Comparison of ENCODE assay signal across 1 cellular context in genomic region chr20:325043-325888, GRCh38.
TF ChIP-seq lines count a peak whose summit lies in the region.

SOX12 (plus strand) TSS chr20:325552; CDS start chr20:325925, 373 bp downstream.

TF ChIP-seq in K562, 482 proteins besides CTCF, POLR2A, EP300 and RAD21 (continued from another document and continues in another):
- TF ChIP-seq, protein P1, sequence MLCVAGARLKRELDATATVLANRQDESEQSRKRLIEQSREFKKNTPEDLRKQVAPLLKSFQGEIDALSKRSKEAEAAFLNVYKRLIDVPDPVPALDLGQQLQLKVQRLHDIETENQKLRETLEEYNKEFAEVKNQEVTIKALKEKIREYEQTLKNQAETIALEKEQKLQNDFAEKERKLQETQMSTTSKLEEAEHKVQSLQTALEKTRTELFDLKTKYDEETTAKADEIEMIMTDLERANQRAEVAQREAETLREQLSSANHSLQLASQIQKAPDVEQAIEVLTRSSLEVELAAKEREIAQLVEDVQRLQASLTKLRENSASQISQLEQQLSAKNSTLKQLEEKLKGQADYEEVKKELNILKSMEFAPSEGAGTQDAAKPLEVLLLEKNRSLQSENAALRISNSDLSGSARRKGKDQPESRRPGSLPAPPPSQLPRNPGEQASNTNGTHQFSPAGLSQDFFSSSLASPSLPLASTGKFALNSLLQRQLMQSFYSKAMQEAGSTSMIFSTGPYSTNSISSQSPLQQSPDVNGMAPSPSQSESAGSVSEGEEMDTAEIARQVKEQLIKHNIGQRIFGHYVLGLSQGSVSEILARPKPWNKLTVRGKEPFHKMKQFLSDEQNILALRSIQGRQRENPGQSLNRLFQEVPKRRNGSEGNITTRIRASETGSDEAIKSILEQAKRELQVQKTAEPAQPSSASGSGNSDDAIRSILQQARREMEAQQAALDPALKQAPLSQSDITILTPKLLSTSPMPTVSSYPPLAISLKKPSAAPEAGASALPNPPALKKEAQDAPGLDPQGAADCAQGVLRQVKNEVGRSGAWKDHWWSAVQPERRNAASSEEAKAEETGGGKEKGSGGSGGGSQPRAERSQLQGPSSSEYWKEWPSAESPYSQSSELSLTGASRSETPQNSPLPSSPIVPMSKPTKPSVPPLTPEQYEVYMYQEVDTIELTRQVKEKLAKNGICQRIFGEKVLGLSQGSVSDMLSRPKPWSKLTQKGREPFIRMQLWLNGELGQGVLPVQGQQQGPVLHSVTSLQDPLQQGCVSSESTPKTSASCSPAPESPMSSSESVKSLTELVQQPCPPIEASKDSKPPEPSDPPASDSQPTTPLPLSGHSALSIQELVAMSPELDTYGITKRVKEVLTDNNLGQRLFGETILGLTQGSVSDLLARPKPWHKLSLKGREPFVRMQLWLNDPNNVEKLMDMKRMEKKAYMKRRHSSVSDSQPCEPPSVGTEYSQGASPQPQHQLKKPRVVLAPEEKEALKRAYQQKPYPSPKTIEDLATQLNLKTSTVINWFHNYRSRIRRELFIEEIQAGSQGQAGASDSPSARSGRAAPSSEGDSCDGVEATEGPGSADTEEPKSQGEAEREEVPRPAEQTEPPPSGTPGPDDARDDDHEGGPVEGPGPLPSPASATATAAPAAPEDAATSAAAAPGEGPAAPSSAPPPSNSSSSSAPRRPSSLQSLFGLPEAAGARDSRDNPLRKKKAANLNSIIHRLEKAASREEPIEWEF (CRISPR knock-in tag; IDR thresholded peaks at IDR 0.05), result 0 out of 2 replicates have a peak, but pooled peaks have one; percentile 22
- peak; percentile 84 for TF ChIP-seq CCNT2 (IDR thresholded peaks at IDR 0.05; ENCODE audit: borderline replicate concordance, extremely low read depth, insufficient read length, low read depth, low read length)
- TF ChIP-seq HMGN3 (IDR thresholded peaks at IDR 0.05; ENCODE audit: borderline replicate concordance, extremely low read depth, insufficient read length, low read depth, low read length), result peak; percentile 24
- peak; percentile 89 for TF ChIP-seq CREB1 (IDR thresholded peaks at IDR 0.05)
- TF ChIP-seq CREB1 (CRISPR knock-in tag; IDR thresholded peaks at IDR 0.05), result peak; percentile 96
- 0 out of 2 replicates have a peak, but pooled peaks have one; percentile 16 for TF ChIP-seq ERF (CRISPR knock-in tag; IDR thresholded peaks at IDR 0.05)
- no peak for TF ChIP-seq KLF16 (IDR thresholded peaks at IDR 0.05)
- TF ChIP-seq, protein P2, sequence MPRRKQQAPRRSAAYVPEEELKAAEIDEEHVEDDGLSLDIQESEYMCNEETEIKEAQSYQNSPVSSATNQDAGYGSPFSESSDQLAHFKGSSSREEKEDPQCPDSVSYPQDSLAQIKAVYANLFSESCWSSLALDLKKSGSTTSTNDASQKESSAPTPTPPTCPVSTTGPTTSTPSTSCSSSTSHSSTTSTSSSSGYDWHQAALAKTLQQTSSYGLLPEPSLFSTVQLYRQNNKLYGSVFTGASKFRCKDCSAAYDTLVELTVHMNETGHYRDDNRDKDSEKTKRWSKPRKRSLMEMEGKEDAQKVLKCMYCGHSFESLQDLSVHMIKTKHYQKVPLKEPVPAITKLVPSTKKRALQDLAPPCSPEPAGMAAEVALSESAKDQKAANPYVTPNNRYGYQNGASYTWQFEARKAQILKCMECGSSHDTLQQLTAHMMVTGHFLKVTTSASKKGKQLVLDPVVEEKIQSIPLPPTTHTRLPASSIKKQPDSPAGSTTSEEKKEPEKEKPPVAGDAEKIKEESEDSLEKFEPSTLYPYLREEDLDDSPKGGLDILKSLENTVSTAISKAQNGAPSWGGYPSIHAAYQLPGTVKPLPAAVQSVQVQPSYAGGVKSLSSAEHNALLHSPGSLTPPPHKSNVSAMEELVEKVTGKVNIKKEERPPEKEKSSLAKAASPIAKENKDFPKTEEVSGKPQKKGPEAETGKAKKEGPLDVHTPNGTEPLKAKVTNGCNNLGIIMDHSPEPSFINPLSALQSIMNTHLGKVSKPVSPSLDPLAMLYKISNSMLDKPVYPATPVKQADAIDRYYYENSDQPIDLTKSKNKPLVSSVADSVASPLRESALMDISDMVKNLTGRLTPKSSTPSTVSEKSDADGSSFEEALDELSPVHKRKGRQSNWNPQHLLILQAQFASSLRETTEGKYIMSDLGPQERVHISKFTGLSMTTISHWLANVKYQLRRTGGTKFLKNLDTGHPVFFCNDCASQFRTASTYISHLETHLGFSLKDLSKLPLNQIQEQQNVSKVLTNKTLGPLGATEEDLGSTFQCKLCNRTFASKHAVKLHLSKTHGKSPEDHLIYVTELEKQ (CRISPR knock-in tag; IDR thresholded peaks at IDR 0.05), result no peak
- no peak for TF ChIP-seq ZBTB33 (CRISPR knock-in tag; IDR thresholded peaks at IDR 0.05)
- peak; percentile 76; the same call in 1 of the 2 replicates for TF ChIP-seq ZNF644 (tag; IDR thresholded peaks at IDR 0.05; ENCODE audit: low read depth)
- TF ChIP-seq ZNF589 (CRISPR knock-in tag; IDR thresholded peaks at IDR 0.05; ENCODE audit: low read depth), result peak; percentile 79; the same call in 1 of the 2 replicates
- TF ChIP-seq, protein P3, sequence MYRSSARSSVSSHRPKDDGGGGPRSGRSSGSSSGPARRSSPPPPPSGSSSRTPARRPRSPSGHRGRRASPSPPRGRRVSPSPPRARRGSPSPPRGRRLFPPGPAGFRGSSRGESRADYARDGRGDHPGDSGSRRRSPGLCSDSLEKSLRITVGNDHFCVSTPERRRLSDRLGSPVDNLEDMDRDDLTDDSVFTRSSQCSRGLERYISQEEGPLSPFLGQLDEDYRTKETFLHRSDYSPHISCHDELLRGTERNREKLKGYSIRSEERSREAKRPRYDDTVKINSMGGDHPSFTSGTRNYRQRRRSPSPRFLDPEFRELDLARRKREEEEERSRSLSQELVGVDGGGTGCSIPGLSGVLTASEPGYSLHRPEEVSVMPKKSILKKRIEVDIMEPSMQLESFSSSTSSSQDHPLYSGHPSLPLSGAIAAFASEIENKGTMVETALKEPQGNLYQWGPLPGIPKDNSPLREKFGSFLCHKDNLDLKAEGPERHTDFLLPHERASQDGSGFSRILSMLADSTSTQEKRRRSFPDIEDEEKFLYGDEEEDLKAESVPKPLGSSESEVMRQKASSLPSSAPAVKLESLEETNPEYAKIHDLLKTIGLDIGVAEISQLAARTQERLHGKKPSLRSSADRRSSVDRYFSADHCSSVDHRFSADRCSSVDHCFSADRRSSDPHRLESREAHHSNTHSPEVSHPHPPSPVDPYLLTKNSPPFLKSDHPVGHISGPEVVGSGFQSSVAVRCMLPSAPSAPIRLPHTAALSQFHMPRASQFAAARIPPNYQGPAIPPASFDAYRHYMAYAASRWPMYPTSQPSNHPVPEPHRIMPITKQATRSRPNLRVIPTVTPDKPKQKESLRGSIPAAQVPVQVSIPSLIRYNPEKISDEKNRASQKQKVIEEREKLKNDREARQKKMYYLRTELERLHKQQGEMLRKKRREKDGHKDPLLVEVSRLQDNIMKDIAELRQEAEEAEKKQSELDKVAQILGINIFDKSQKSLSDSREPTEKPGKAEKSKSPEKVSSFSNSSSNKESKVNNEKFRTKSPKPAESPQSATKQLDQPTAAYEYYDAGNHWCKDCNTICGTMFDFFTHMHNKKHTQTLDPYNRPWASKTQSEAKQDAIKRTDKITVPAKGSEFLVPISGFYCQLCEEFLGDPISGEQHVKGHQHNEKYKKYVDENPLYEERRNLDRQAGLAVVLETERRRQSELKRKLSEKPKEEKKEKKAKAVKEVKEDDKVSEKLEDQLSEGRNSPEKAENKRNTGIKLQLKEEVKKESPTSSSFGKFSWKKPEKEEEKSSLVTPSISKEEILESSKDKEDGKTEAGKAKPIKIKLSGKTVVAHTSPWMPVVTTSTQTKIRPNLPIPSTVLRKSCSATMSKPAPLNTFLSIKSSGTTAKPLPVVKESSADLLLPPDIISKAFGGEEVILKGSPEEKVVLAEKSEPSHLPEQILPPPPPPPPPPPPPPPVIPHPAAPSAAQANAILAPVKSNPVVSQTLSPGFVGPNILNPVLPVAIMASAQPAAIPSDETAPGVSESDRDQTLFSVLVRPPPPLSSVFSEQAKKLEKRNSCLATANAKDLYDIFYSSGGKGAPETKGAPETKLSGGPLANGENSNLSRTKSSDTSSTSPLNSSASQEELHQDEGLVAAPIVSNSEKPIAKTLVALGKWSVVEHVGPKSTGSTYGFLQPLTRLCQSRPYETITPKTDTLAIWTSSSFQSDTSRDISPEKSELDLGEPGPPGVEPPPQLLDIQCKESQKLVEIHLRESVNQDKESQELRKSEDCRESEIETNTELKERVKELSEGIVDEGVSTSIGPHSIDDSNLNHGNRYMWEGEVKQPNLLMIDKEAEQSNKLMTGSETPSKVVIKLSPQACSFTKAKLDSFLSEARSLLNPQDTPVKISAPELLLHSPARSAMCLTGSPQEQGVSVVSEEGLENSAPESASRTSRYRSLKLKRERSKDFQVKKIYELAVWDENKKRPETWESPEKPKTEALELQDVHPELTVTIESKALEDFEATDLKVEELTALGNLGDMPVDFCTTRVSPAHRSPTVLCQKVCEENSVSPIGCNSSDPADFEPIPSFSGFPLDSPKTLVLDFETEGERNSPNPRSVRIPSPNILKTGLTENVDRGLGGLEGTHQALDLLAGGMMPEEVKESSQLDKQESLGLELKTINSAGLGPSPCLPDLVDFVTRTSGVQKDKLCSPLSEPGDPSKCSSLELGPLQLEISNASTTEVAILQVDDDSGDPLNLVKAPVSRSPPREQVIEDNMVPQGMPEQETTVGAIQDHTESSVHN (IDR thresholded peaks at IDR 0.05; ENCODE audit: borderline replicate concordance in 1 of 2, low read depth in 1 of 2), result no peak
- TF ChIP-seq OTX1 (CRISPR knock-in tag; IDR thresholded peaks at IDR 0.05), result no peak
- peak; percentile 35 for TF ChIP-seq MYC (IDR thresholded peaks at IDR 0.05; ENCODE audit: low read depth, low read length)
- TF ChIP-seq MYC (CRISPR knock-in tag; IDR thresholded peaks at IDR 0.05; ENCODE audit: borderline replicate concordance, low read depth), result no peak
- TF ChIP-seq CXXC5 (CRISPR knock-in tag; IDR thresholded peaks at IDR 0.05), result peak; percentile 94
- TF ChIP-seq, protein P4, sequence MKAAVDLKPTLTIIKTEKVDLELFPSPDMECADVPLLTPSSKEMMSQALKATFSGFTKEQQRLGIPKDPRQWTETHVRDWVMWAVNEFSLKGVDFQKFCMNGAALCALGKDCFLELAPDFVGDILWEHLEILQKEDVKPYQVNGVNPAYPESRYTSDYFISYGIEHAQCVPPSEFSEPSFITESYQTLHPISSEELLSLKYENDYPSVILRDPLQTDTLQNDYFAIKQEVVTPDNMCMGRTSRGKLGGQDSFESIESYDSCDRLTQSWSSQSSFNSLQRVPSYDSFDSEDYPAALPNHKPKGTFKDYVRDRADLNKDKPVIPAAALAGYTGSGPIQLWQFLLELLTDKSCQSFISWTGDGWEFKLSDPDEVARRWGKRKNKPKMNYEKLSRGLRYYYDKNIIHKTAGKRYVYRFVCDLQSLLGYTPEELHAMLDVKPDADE (conservative IDR thresholded peaks at IDR 0.05; ENCODE audit: control insufficient read depth, low read depth, low read length), result 0 out of 2 replicates have a peak, but pooled peaks have one; percentile 22
